In the genomic region with DNA sequence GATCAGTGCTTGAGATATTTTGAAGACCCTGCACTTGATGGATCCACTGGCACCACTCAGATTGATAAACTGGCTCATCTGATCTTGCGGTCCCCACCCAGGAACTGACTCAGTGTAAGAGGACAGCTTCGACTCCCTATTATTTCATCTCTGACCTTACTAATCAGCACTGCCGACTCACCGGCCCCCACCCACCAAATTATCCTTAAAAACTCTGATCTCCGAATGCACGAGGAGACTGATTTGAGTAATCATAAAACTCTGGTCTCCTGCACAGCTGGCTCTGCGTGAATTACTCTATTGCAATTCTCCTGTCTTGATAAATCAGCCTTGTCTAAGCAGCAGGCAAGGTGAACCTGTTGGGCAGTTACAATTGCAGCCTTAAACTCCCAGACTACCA, we compare ENCODE assay signal across 20 cellular contexts.
A peak's percentile ranks its signal among the peaks of the same experiment; 100 is the strongest.
DNase-seq lines count a peak whose midpoint lies in the region; ATAC-seq and TF ChIP-seq lines count a peak whose summit lies in the region.
"Had no signal": no experiment of that assay in that cellular context is flagged by ENCODE, and none has a peak within 500 bp of the region (broad histone marks: within the 10 kb centered on the region; RNA-seq: fewer than 3 reads in every experiment).

No MANE protein-coding gene starts in this region.

- H3K36me3 ChIP-seq in adipocyte (ENCODE audit: control insufficient read depth, insufficient read depth, low read length, severe bottlenecking) (no peaks in the 10 kb centered on the region), skeletal muscle satellite cell (ENCODE audit: insufficient read depth, low read length) (no peaks in the 10 kb centered on the region)
- H3K36me3 ChIP-seq: thyroid gland had no signal

- DNase-seq in EL (peak; percentile 65), adipocyte (ENCODE audit: low read depth) (peak; percentile 44), fibroblast of mammary gland (ENCODE audit: low read depth) (peak; percentile 40), AG08396 (ENCODE audit: low spot score) (no peak), AML-193 (lab: John Stamatoyannopoulos, UW) (no peak)
- no peak for DNase-seq in stimulated activated naive B cell treated with anti-CD40 and anti-IgM and Interleukin-4, amounts not matched to agents 10 μg/mL and 1 μg/mL and 100 μg/mL, for 72 hours
- DNase-seq in effector memory CD8-positive, alpha-beta T cell = no peak
- DNase-seq: activated CD4-positive, alpha-beta T cell treated with anti-CD3 and anti-CD28 coated beads, Interleukin-2, amount 50 U/mL, for 48 hours; activated naive CD4-positive, alpha-beta T cell treated with anti-CD3 and anti-CD28 coated beads for 36 hours; body of pancreas; Caco-2; H7; hypothalamus; midbrain; NCI-H187 treated with DMSO at 0.1 percent for 48 hours; NCI-H510A; thyroid gland had no signal

- H3K9ac ChIP-seq in adipocyte (ENCODE audit: low read length) (peak overlapping the region; percentile 76), skeletal muscle satellite cell (ENCODE audit: low read depth, low read length) (peak overlapping the region; percentile 34)

- H3K4me2 ChIP-seq in skeletal muscle satellite cell (ENCODE audit: low read length) = no peak overlapping the region

- peaks cover 10 to 17% of the 10 kb centered on the region in 2 donors for H3K27me3 Mint-ChIP-seq in stimulated activated naive B cell treated with anti-CD40 and anti-IgM and Interleukin-4, amounts not matched to agents 10 μg/mL and 1 μg/mL and 100 μg/mL, for 72 hours
- H3K27me3 Mint-ChIP-seq in effector memory CD8-positive, alpha-beta T cell = no peaks in the 10 kb centered on the region
- H3K27me3 Mint-ChIP-seq: dendritic cell treated with granulocyte-macrophage colony-stimulating factor and Interleukin-4, amounts not matched to agents 40 ng/mL and 50 ng/mL, for 4 days had no signal

- H3K9me3 Mint-ChIP-seq in stimulated activated naive B cell treated with anti-CD40 and anti-IgM and Interleukin-4, amounts not matched to agents 10 μg/mL and 1 μg/mL and 100 μg/mL, for 72 hours = no peaks in the 10 kb centered on the region
- no peaks in the 10 kb centered on the region for H3K9me3 Mint-ChIP-seq in effector memory CD8-positive, alpha-beta T cell
- H3K9me3 Mint-ChIP-seq: activated naive CD4-positive, alpha-beta T cell treated with anti-CD3 and anti-CD28 coated beads for 36 hours; T-helper 1 cell treated with Interleukin-12 subunit alpha and Interleukin-12 subunit beta and Interleukin-4 antibody, amounts not matched to agents 30 μg/mL and 1 μg/mL, for 36 hours had no signal

- no peak for ATAC-seq in stimulated activated naive B cell treated with anti-CD40 and anti-IgM and Interleukin-4, amounts not matched to agents 10 μg/mL and 1 μg/mL and 100 μg/mL, for 72 hours (replicated peaks)
- ATAC-seq in effector memory CD8-positive, alpha-beta T cell (replicated peaks) = no peak
- ATAC-seq: body of pancreas had no signal

- H3K27me3 ChIP-seq in adipocyte (replicated peaks; ENCODE audit: control insufficient read depth, insufficient read depth, low read length) (no peaks in the 10 kb centered on the region), skeletal muscle satellite cell (ENCODE audit: control insufficient read depth, insufficient read depth, low read length) (no peaks in the 10 kb centered on the region)
- H3K27me3 ChIP-seq: body of pancreas, thyroid gland had no signal

- H3K27ac Mint-ChIP-seq in stimulated activated naive B cell treated with anti-CD40 and anti-IgM and Interleukin-4, amounts not matched to agents 10 μg/mL and 1 μg/mL and 100 μg/mL, for 72 hours = no peak overlapping the region
- H3K27ac Mint-ChIP-seq in effector memory CD8-positive, alpha-beta T cell = no peak overlapping the region
- H3K27ac Mint-ChIP-seq: activated naive CD4-positive, alpha-beta T cell treated with anti-CD3 and anti-CD28 coated beads for 36 hours; dendritic cell treated with granulocyte-macrophage colony-stimulating factor and Interleukin-4, amounts not matched to agents 40 ng/mL and 50 ng/mL, for 4 days; T-helper 1 cell treated with Interleukin-12 subunit alpha and Interleukin-12 subunit beta and Interleukin-4 antibody, amounts not matched to agents 30 μg/mL and 1 μg/mL, for 36 hours had no signal

- H3K4me3 Mint-ChIP-seq in stimulated activated naive B cell treated with anti-CD40 and anti-IgM and Interleukin-4, amounts not matched to agents 10 μg/mL and 1 μg/mL and 100 μg/mL, for 72 hours = no peak overlapping the region
- H3K4me3 Mint-ChIP-seq in effector memory CD8-positive, alpha-beta T cell = no peak overlapping the region
- H3K4me3 Mint-ChIP-seq: activated naive CD4-positive, alpha-beta T cell treated with anti-CD3 and anti-CD28 coated beads for 36 hours; dendritic cell treated with granulocyte-macrophage colony-stimulating factor and Interleukin-4, amounts not matched to agents 40 ng/mL and 50 ng/mL, for 4 days; T-helper 1 cell treated with Interleukin-12 subunit alpha and Interleukin-12 subunit beta and Interleukin-4 antibody, amounts not matched to agents 30 μg/mL and 1 μg/mL, for 36 hours had no signal

- no peaks in the 10 kb centered on the region for H3K36me3 Mint-ChIP-seq in stimulated activated naive B cell treated with anti-CD40 and anti-IgM and Interleukin-4, amounts not matched to agents 10 μg/mL and 1 μg/mL and 100 μg/mL, for 72 hours
- H3K36me3 Mint-ChIP-seq in effector memory CD8-positive, alpha-beta T cell (ENCODE audit: insufficient read depth) = no peaks in the 10 kb centered on the region

- H3K9me3 ChIP-seq in adipocyte (ENCODE audit: control insufficient read depth, low read length) (peaks cover 10% of the 10 kb centered on the region), skeletal muscle satellite cell (replicated peaks; ENCODE audit: low read length) (no peaks in the 10 kb centered on the region)
- H3K9me3 ChIP-seq: body of pancreas, Caco-2, thyroid gland had no signal

- H3K4me3 ChIP-seq in adipocyte (ENCODE audit: low read length) (peak overlapping the region; percentile 58), fibroblast of mammary gland (ENCODE audit: control insufficient read depth, low read depth, low read length) (no peak overlapping the region), skeletal muscle satellite cell (ENCODE audit: low read length) (no peak overlapping the region)
- H3K4me3 ChIP-seq: body of pancreas, thyroid gland had no signal

- no peak for TF ChIP-seq CTCF in fibroblast of mammary gland (conservative IDR thresholded peaks at IDR 0.05; ENCODE audit: control insufficient read depth, insufficient read depth, low read depth, low read length)

- H3K4me1 ChIP-seq in adipocyte (ENCODE audit: control insufficient read depth, insufficient read depth, low read length) (peaks cover 28% of the 10 kb centered on the region), skeletal muscle satellite cell (ENCODE audit: control insufficient read depth, insufficient read depth, low read length) (peaks cover 27% of the 10 kb centered on the region)

- H3K4me1 Mint-ChIP-seq in stimulated activated naive B cell treated with anti-CD40 and anti-IgM and Interleukin-4, amounts not matched to agents 10 μg/mL and 1 μg/mL and 100 μg/mL, for 72 hours = no peaks in the 10 kb centered on the region
- peaks cover 4 to 5% of the 10 kb centered on the region in 2 donors for H3K4me1 Mint-ChIP-seq in effector memory CD8-positive, alpha-beta T cell (ENCODE audit: low read depth in 2 of 2)

Comparison
In these comparisons a context has a peak if more than half of its experiments do, and no peak if none do; other contexts are left out.
1. DNase-seq: peak in EL (single experiment), adipocyte (single experiment) and fibroblast of mammary gland (single experiment); none in AG08396 (single experiment), stimulated activated naive B cell treated with anti-CD40 and anti-IgM and Interleukin-4, amounts not matched to agents 10 μg/mL and 1 μg/mL and 100 μg/mL, for 72 hours (single experiment), effector memory CD8-positive, alpha-beta T cell (0 of 3) and AML-193 (0 of 2).